In genomic region chr2:26710174-26710573, GRCh38 we compare ENCODE assay signal across 1 cellular context.
TF ChIP-seq lines count a peak whose summit lies in the region.

No MANE protein-coding gene starts in this region.

TF ChIP-seq in HepG2, 621 proteins besides CTCF, POLR2A, EP300 and RAD21:
- TF ChIP-seq ARID4A (CRISPR knock-in tag; IDR thresholded peaks at IDR 0.05; ENCODE audit: borderline replicate concordance) (no peak), PHF8 (CRISPR knock-in tag; IDR thresholded peaks at IDR 0.05) (no peak), ZFP62 (CRISPR knock-in tag; IDR thresholded peaks at IDR 0.05) (no peak), ZNF850 (CRISPR knock-in tag; conservative IDR thresholded peaks at IDR 0.05) (no peak), MAFF (IDR thresholded peaks at IDR 0.05; ENCODE audit: low read depth, low read length) (no peak), NFIC (IDR thresholded peaks at IDR 0.05; ENCODE audit: low read length) (no peak), ZNF615 (CRISPR knock-in tag; IDR thresholded peaks at IDR 0.05; ENCODE audit: borderline replicate concordance) (no peak), REST (IDR thresholded peaks at IDR 0.05; ENCODE audit: borderline replicate concordance in 1 of 2, low read depth in 1 of 2, low read length in 2 of 2) (no peak), RELA (CRISPR knock-in tag; IDR thresholded peaks at IDR 0.05) (no peak), ZFY (CRISPR knock-in tag; IDR thresholded peaks at IDR 0.05) (no peak), ZNF564 (CRISPR knock-in tag; IDR thresholded peaks at IDR 0.05) (no peak), STAG1 (CRISPR knock-in tag; IDR thresholded peaks at IDR 0.05) (no peak), WIZ (CRISPR knock-in tag; IDR thresholded peaks at IDR 0.05) (no peak), GLI4 (CRISPR knock-in tag; IDR thresholded peaks at IDR 0.05; ENCODE audit: borderline replicate concordance) (no peak), ZBTB21 (CRISPR knock-in tag; IDR thresholded peaks at IDR 0.05) (no peak), MED13 (CRISPR knock-in tag; IDR thresholded peaks at IDR 0.05) (no peak), GPN1 (CRISPR knock-in tag; IDR thresholded peaks at IDR 0.05; ENCODE audit: borderline replicate concordance) (no peak), ZFP37 (CRISPR knock-in tag; IDR thresholded peaks at IDR 0.05; ENCODE audit: borderline replicate concordance) (no peak), PRPF4 (IDR thresholded peaks at IDR 0.05; ENCODE audit: low read depth, low read length, poor library complexity, severe bottlenecking) (no peak)
- TF ChIP-seq, protein P1, sequence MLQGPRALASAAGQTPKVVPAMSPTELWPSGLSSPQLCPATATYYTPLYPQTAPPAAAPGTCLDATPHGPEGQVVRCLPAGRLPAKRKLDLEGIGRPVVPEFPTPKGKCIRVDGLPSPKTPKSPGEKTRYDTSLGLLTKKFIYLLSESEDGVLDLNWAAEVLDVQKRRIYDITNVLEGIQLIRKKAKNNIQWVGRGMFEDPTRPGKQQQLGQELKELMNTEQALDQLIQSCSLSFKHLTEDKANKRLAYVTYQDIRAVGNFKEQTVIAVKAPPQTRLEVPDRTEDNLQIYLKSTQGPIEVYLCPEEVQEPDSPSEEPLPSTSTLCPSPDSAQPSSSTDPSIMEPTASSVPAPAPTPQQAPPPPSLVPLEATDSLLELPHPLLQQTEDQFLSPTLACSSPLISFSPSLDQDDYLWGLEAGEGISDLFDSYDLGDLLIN (CRISPR knock-in tag; IDR thresholded peaks at IDR 0.05; ENCODE audit: borderline replicate concordance) = no peak
